ENCODE assay signal across 28 cellular contexts in genomic region chr3:176905331-176905730, GRCh38.
"Had no signal": no experiment of that assay in that cellular context is flagged by ENCODE, and none has a peak within 500 bp of the region (broad histone marks: within the 10 kb centered on the region; RNA-seq: fewer than 3 reads in every experiment).

No MANE protein-coding gene starts in this region.

- FAIRE-seq: astrocyte, endometrium, kidney, small intestine had no signal

- H3K9me3 ChIP-seq: ovary, stomach, transverse colon had no signal

- H3K27me3 ChIP-seq: brain microvascular endothelial cell, ovary, stomach, transverse colon had no signal

- DNase-seq: activated CD4-positive, alpha-beta memory T cell treated with anti-CD3 and anti-CD28 coated beads, Interleukin-2, amount 10 ng/mL, durations not matched to agents 7 days and 5 days; activated CD4-positive, alpha-beta T cell treated with anti-CD3 and anti-CD28 coated beads, Interleukin-2, amount 10 ng/mL, durations not matched to agents 7 days and 5 days; activated CD8-positive, alpha-beta memory T cell treated with anti-CD3 and anti-CD28 coated beads, Interleukin-2, amount 50 U/mL, for 48 hours; activated gamma-delta T cell; activated naive CD4-positive, alpha-beta T cell treated with anti-CD3 and anti-CD28 coated beads, Interleukin-2, amount 10 ng/mL, durations not matched to agents 7 days and 5 days; activated naive CD8-positive, alpha-beta T cell treated with anti-CD3 and anti-CD28 coated beads, Interleukin-2, amount 10 ng/mL, durations not matched to agents 7 days and 5 days; activated T-cell treated with anti-CD3 and anti-CD28 coated beads, Interleukin-2, amount 50 U/mL, for 24 hours; brain microvascular endothelial cell; effector CD4-positive, alpha-beta T cell; erythroblast; head of caudate nucleus; hypothalamus; immature natural killer cell; kidney; left colon; mammary epithelial cell; naive thymus-derived CD4-positive, alpha-beta T cell; ovary; small intestine; stimulated activated CD4-positive, alpha-beta T cell treated with anti-CD3 and anti-CD28 coated beads, Interleukin-4, amount 100 ng/mL, for 24 hours; stomach; SW 1271; T-helper 17 cell; T1000; transverse colon; WERI-Rb-1 had no signal

- H3K27ac ChIP-seq: brain microvascular endothelial cell, stomach, transverse colon, WERI-Rb-1 had no signal

- H3K4me3 ChIP-seq: ovary, stomach, transverse colon had no signal

- H3K36me3 ChIP-seq: brain microvascular endothelial cell, ovary, stomach, transverse colon, WERI-Rb-1 had no signal

- H3K4me1 ChIP-seq: transverse colon had no signal
